Comparison of ENCODE assay signal across 1 cellular context in genomic region chr6:150267686-150268561, GRCh38.
TF ChIP-seq lines count a peak whose summit lies in the region.

No MANE protein-coding gene starts in this region.

TF ChIP-seq in K562, 482 proteins besides CTCF, POLR2A, EP300 and RAD21 (continued from another document and continues in another):
- TF ChIP-seq MGA (IDR thresholded peaks at IDR 0.05): peak; percentile 76
- TF ChIP-seq RREB1 (CRISPR knock-in tag; IDR thresholded peaks at IDR 0.05): no peak
- TF ChIP-seq STAT6 (CRISPR knock-in tag; IDR thresholded peaks at IDR 0.05): no peak
- no peak for TF ChIP-seq KLF13 (tag; IDR thresholded peaks at IDR 0.05; ENCODE audit: borderline replicate concordance, low read depth)
- TF ChIP-seq HES1 (IDR thresholded peaks at IDR 0.05; ENCODE audit: low read depth): no peak
- TF ChIP-seq ATF4 (CRISPR knock-in tag; IDR thresholded peaks at IDR 0.05): no peak; the same call in 1 of the 2 replicates
- no peak for TF ChIP-seq ZFP1 (CRISPR knock-in tag; IDR thresholded peaks at IDR 0.05)
- no peak for TF ChIP-seq NR0B1 (IDR thresholded peaks at IDR 0.05; ENCODE audit: partially characterized antibody)
- peak; percentile 71 for TF ChIP-seq MEIS2 (IDR thresholded peaks at IDR 0.05; ENCODE audit: partially characterized antibody)
- no peak for TF ChIP-seq HNRNPUL1 (IDR thresholded peaks at IDR 0.05; ENCODE audit: low read length)
- TF ChIP-seq ZNF24 (IDR thresholded peaks at IDR 0.05): no peak
- peak; percentile 73 for TF ChIP-seq PKNOX1 (IDR thresholded peaks at IDR 0.05)
- no peak for TF ChIP-seq E2F4 (CRISPR knock-in tag; IDR thresholded peaks at IDR 0.05; ENCODE audit: low read depth)
- no peak for TF ChIP-seq NONO (IDR thresholded peaks at IDR 0.05; ENCODE audit: low read depth in 2 of 2, low read length in 1 of 2)
- TF ChIP-seq ARNT (IDR thresholded peaks at IDR 0.05): peak in 1 of 2 experiments; percentile 33; a peak in 1 of 4 replicates
- peak; percentile 98 for TF ChIP-seq EGR1 (conservative IDR thresholded peaks at IDR 0.05)
- TF ChIP-seq BHLHE40 (IDR thresholded peaks at IDR 0.05; ENCODE audit: low read length): no peak; the same call in 1 of the 2 replicates
- TF ChIP-seq CGGBP1 (CRISPR knock-in tag; IDR thresholded peaks at IDR 0.05): no peak
